ENCODE assay signal across 20 cellular contexts in genomic region chr11:75522645-75523044, GRCh38. TPM values are rescaled to one million over a fixed set of nuclear protein-coding genes. Genes with fewer than 3 reads are reported as not detected.
A peak's percentile ranks its signal among the peaks of the same experiment; 100 is the strongest.
DNase-seq lines count a peak whose midpoint lies in the region; ATAC-seq and TF ChIP-seq lines count a peak whose summit lies in the region.
"Had no signal": no experiment of that assay in that cellular context is flagged by ENCODE, and none has a peak within 500 bp of the region (broad histone marks: within the 10 kb centered on the region; RNA-seq: fewer than 3 reads in every experiment).

No MANE protein-coding gene starts in this region.

- peaks cover 31% of the 10 kb centered on the region for H3K27me3 ChIP-seq in BLaER1
- peaks cover 9% of the 10 kb centered on the region; the same call in 1 of the 2 replicates for H3K27me3 ChIP-seq in KMS-11 (ENCODE audit: insufficient read depth, low read depth)
- peaks cover 21% of the 10 kb centered on the region for H3K27me3 ChIP-seq in osteoblast (ENCODE audit: insufficient read depth, low read length)
- H3K27me3 ChIP-seq: Peyer's patch had no signal

- TF ChIP-seq CTCF in KMS-11 (conservative IDR thresholded peaks at IDR 0.05; ENCODE audit: low read depth, low read length) (no peak), endothelial cell (IDR thresholded peaks at IDR 0.05; ENCODE audit: unreplicated experiment) (no peak), osteoblast (IDR thresholded peaks at IDR 0.05; ENCODE audit: extremely low read depth, low read depth, low read length) (no peak), MCF 10A (IDR thresholded peaks at IDR 0.05; ENCODE audit: unreplicated experiment) (no peak)

- no peak overlapping the region for H3K4me3 ChIP-seq in BLaER1
- no peak overlapping the region for H3K4me3 ChIP-seq in KMS-11 (IDR thresholded peaks at IDR 0.05; ENCODE audit: insufficient read depth, low read depth, low read length)
- no peak overlapping the region for H3K4me3 ChIP-seq in osteoblast (ENCODE audit: insufficient read depth, low read length)
- H3K4me3 ChIP-seq: GM12878, MG63, Peyer's patch had no signal

- POLR2A ChIA-PET in MCF 10A (lab: Yijun Ruan, JAX) = interaction anchor here (0.6 to 1.1 kb wide), 3 partner anchors 22 to 124 kb away, joined by 3 read pairs; no protein-coding TSS in a partner anchor

- H3K27me3 Mint-ChIP-seq in endothelial cell (ENCODE audit: unreplicated experiment) (peaks cover 14% of the 10 kb centered on the region), MCF 10A (ENCODE audit: insufficient read depth, unreplicated experiment) (no peaks in the 10 kb centered on the region)

- peaks cover 51% of the 10 kb centered on the region for H3K36me3 Mint-ChIP-seq in endothelial cell (ENCODE audit: low read depth, unreplicated experiment)
- no peaks in the 10 kb centered on the region for H3K36me3 Mint-ChIP-seq in MCF 10A (ENCODE audit: insufficient read depth, unreplicated experiment)

- H3K9me3 Mint-ChIP-seq in endothelial cell (ENCODE audit: unreplicated experiment) (no peaks in the 10 kb centered on the region), MCF 10A (ENCODE audit: unreplicated experiment) (no peaks in the 10 kb centered on the region)

- peaks cover 73% of the 10 kb centered on the region for H3K4me1 Mint-ChIP-seq in endothelial cell (ENCODE audit: unreplicated experiment)
- H3K4me1 Mint-ChIP-seq in MCF 10A (ENCODE audit: insufficient read depth, unreplicated experiment) = no peaks in the 10 kb centered on the region

- H3K27ac Mint-ChIP-seq in endothelial cell (ENCODE audit: unreplicated experiment) (peak overlapping the region; percentile 64), MCF 10A (ENCODE audit: low read depth, unreplicated experiment) (no peak overlapping the region)

- peaks cover 29% of the 10 kb centered on the region for H4K20me1 ChIP-seq in BLaER1
- no peaks in the 10 kb centered on the region for H4K20me1 ChIP-seq in KMS-11 (ENCODE audit: insufficient read depth)
- H4K20me1 ChIP-seq in osteoblast (ENCODE audit: insufficient read depth, low read length) = peaks cover 11% of the 10 kb centered on the region

- intact Hi-C loops in MCF 10A (cut with micrococcal nuclease) = no loop called here

- CTCF ChIA-PET in MCF 10A (lab: Yijun Ruan, JAX) = interaction anchor here (0.6 to 2.5 kb wide), 5 partner anchors 9 to 243 kb away, joined by 3 to 22 read pairs (median 7); no protein-coding TSS in a partner anchor

- no peak for DNase-seq in endothelial cell (ENCODE audit: low spot score)
- DNase-seq in osteoblast (ENCODE audit: insufficient read length, low spot score, missing footprints) = peak; percentile 58
- DNase-seq in stimulated activated CD8-positive, alpha-beta memory T cell treated with anti-CD3 and anti-CD28 coated beads, Interleukin-4, amount 100 ng/mL, for 48 hours = no peak
- no peak for DNase-seq in MCF 10A (ENCODE audit: unreplicated experiment)
- no peak for DNase-seq in activated T-cell treated with anti-CD3 and anti-CD28 coated beads for 4 hours
- DNase-seq: GOT3, KG1, MG63, NCI-H1092 treated with DMSO at 0.1 percent for 48 hours, NCI-H2081 treated with DMSO at 0.1 percent for 48 hours, NCI-H2227 treated with DMSO at 0.1 percent for 48 hours, NCI-H524 treated with DMSO at 0.1 percent for 48 hours, SK-N-SH had no signal

- no TSS peak for BruUV-seq in MCF 10A (replicated peaks; lab: Mats Ljungman, UMichigan)

- H3K4me1 ChIP-seq in BLaER1 = peaks cover 76% of the 10 kb centered on the region
- peaks cover 30% of the 10 kb centered on the region for H3K4me1 ChIP-seq in KMS-11 (ENCODE audit: low read depth, poor library complexity, severe bottlenecking)
- peaks cover 20% of the 10 kb centered on the region for H3K4me1 ChIP-seq in osteoblast (ENCODE audit: insufficient read depth, low read length)

- H2AFZ ChIP-seq in KMS-11 (ENCODE audit: low read depth) (no peak overlapping the region), osteoblast (ENCODE audit: low read length) (no peak overlapping the region)

- H3K9ac ChIP-seq in BLaER1 (no peak overlapping the region), KMS-11 (no peak overlapping the region)
- H3K9ac ChIP-seq: SK-N-SH had no signal

- H3K9me3 ChIP-seq in BLaER1 (no peaks in the 10 kb centered on the region), osteoblast (ENCODE audit: low read depth, low read length) (no peaks in the 10 kb centered on the region)
- H3K9me3 ChIP-seq: MG63, Peyer's patch, SK-N-SH had no signal

- no peaks in the 10 kb centered on the region for H3K36me3 ChIP-seq in BLaER1
- H3K36me3 ChIP-seq in KMS-11 (ENCODE audit: insufficient read depth) = no peaks in the 10 kb centered on the region
- no peaks in the 10 kb centered on the region for H3K36me3 ChIP-seq in osteoblast (ENCODE audit: insufficient read depth, low read length)
- H3K36me3 ChIP-seq: MG63, Peyer's patch had no signal

- H3K4me2 ChIP-seq in BLaER1 (peak overlapping the region; percentile 100), KMS-11 (peak overlapping the region; percentile 76; the same call in 1 of the 2 replicates), osteoblast (ENCODE audit: insufficient read depth, low read length) (no peak overlapping the region)
- H3K4me2 ChIP-seq: SK-N-SH had no signal

- no peak overlapping the region for H3K27ac ChIP-seq in BLaER1
- no peak overlapping the region for H3K27ac ChIP-seq in KMS-11
- H3K27ac ChIP-seq in osteoblast (ENCODE audit: low read depth, low read length) = no peak overlapping the region
- H3K27ac ChIP-seq: C4-2B, Peyer's patch had no signal

- no peak for ATAC-seq in HG03565 (IDR thresholded peaks at IDR 0.05; ENCODE audit: unreplicated experiment)
- ATAC-seq: Right ventricle myocardium inferior had no signal

- no peaks in the 10 kb centered on the region for H3K79me2 ChIP-seq in KMS-11 (ENCODE audit: insufficient read depth, low read depth)
- no peaks in the 10 kb centered on the region for H3K79me2 ChIP-seq in osteoblast (ENCODE audit: insufficient read depth, low read length)

- H3K4me3 Mint-ChIP-seq in endothelial cell (ENCODE audit: unreplicated experiment) (peak overlapping the region; percentile 98), MCF 10A (ENCODE audit: unreplicated experiment) (no peak overlapping the region)

RNA-seq across cellular contexts. Expression of gene GDPD5, which starts 3.1 kb away (rescaled TPM):
- total RNA-seq in endothelial cell (ENCODE audit: unreplicated experiment) (674 TPM), osteoblast (13.4 and 14.1 TPM in 2 replicates), MCF 10A (2022) (5.6 and 5.7 TPM in 2 replicates)

RNA-seq across cellular contexts. Expression of gene SERPINH1, which starts 39.4 kb away (rescaled TPM):
- 449 TPM for total RNA-seq in endothelial cell (ENCODE audit: unreplicated experiment)
- 1,145 and 1,318 TPM in 2 replicates for total RNA-seq in osteoblast
- total RNA-seq in MCF 10A (2022) = 80.5 TPM in 2 replicates

Comparison
In these comparisons a context has a peak if more than half of its experiments do, and no peak if none do; other contexts are left out.
1. RNA of gene GDPD5, which starts 3.1 kb away (total RNA-seq): 674 TPM in endothelial cell (single experiment); 13.4 to 14.1 TPM in osteoblast and 5.6 to 5.7 TPM in MCF 10A; every median in the first group is over 10 times any median in the second.